16 cellular contexts compared by ENCODE assay signal in genomic region chr6:1380625-1381396, GRCh38. TPM values are rescaled to one million over a fixed set of nuclear protein-coding genes. Genes with fewer than 3 reads are reported as not detected.
DNase-seq lines count a peak whose midpoint lies in the region; FAIRE-seq and TF ChIP-seq lines count a peak whose summit lies in the region.
"Had no signal": no experiment of that assay in that cellular context is flagged by ENCODE, and none has a peak within 500 bp of the region (broad histone marks: within the 10 kb centered on the region; RNA-seq: fewer than 3 reads in every experiment).

No MANE protein-coding gene starts in this region.

- no peaks in the 10 kb centered on the region for H3K36me3 ChIP-seq in endothelial cell of umbilical vein (ENCODE audit: control insufficient read depth in 2 of 2, extremely low read depth in 1 of 2, insufficient read depth in 2 of 2, low read length in 2 of 2)
- H3K36me3 ChIP-seq: pancreas had no signal

- no peaks in the 10 kb centered on the region for H3K79me2 ChIP-seq in endothelial cell of umbilical vein (ENCODE audit: control insufficient read depth, insufficient read depth, low read length)

- H3K9me3 Mint-ChIP-seq in HFFc6 (no peaks in the 10 kb centered on the region), progenitor cell of endocrine pancreas (ENCODE audit: low read depth) (no peaks in the 10 kb centered on the region)

- H3K9me3 ChIP-seq in endothelial cell of umbilical vein (replicated peaks; ENCODE audit: control insufficient read depth, insufficient read depth, low read length) = no peaks in the 10 kb centered on the region
- H3K9me3 ChIP-seq: pancreas had no signal

- no peaks in the 10 kb centered on the region for H3K36me3 Mint-ChIP-seq in HFFc6 (ENCODE audit: low read depth)
- H3K36me3 Mint-ChIP-seq in progenitor cell of endocrine pancreas (ENCODE audit: insufficient read depth) = no peaks in the 10 kb centered on the region

- no peaks in the 10 kb centered on the region for H4K20me1 ChIP-seq in endothelial cell of umbilical vein (replicated peaks; ENCODE audit: control insufficient read depth, extremely low read depth, insufficient read depth, low read length)

- intact Hi-C loops in endothelial cell of umbilical vein (cut with micrococcal nuclease) = loop anchor here (1.0 to 5.0 kb wide), 6 partner anchors 66 to 1194 kb away; no protein-coding TSS in a partner anchor

- H3K4me2 ChIP-seq in endothelial cell of umbilical vein (ENCODE audit: insufficient read depth, low read length) = no peak overlapping the region

- POLR2A ChIA-PET in endothelial cell of umbilical vein (lab: Charles Lee) = interaction anchor here (0.6 kb wide), 1 partner anchor 788 kb away, joined by 3 read pairs; no protein-coding TSS in a partner anchor

- H2AFZ ChIP-seq in endothelial cell of umbilical vein (ENCODE audit: low read depth, low read length) = no peak overlapping the region

- FAIRE-seq in endothelial cell of umbilical vein (lab: Jason Lieb, UNC) = no peak
- FAIRE-seq: pancreas had no signal

- CTCF ChIA-PET in endothelial cell of umbilical vein (lab: Charles Lee) = interaction anchor here (0.6 to 5.3 kb wide), 20 partner anchors 9 to 1193 kb away, joined by 3 to 58 read pairs (median 4); partner anchors contain the start of gene FOXF2

- peak; percentile 62 for DNase-seq in activated CD8-positive, alpha-beta memory T cell treated with anti-CD3 and anti-CD28 coated beads for 24 hours
- DNase-seq in activated CD8-positive, alpha-beta memory T cell treated with anti-CD3 and anti-CD28 coated beads, Interleukin-2, amount 50 U/mL, for 4 hours = no peak
- DNase-seq in HFFc6 = no peak
- no peak for DNase-seq in endothelial cell of umbilical vein (ENCODE audit: low read depth, low spot score)
- DNase-seq in progenitor cell of endocrine pancreas (ENCODE audit: low spot score, unreplicated experiment) = no peak
- DNase-seq in NCI-H69 (lab: John Stamatoyannopoulos, UW) = no peak
- DNase-seq in NCI-H748 treated with DMSO at 0.1 percent for 48 hours (lab: John Stamatoyannopoulos, UW) = no peak
- DNase-seq in foreskin melanocyte = no peak
- DNase-seq: amniotic stem cell; cortex of kidney; NCI-H1417 treated with DMSO at 0.1 percent for 48 hours; stimulated activated CD4-positive, alpha-beta T cell treated with anti-CD3 and anti-CD28 coated beads, Interleukin-15, amount 100 ng/mL, for 24 hours had no signal

- H3K27me3 ChIP-seq in endothelial cell of umbilical vein (ENCODE audit: control insufficient read depth in 2 of 2, insufficient read depth in 2 of 2, low read length in 2 of 2) = peaks cover 85 to 98% of the 10 kb centered on the region in 2 experiments

- H3K4me1 Mint-ChIP-seq in HFFc6 (ENCODE audit: low read depth) (peaks cover 17% of the 10 kb centered on the region), progenitor cell of endocrine pancreas (ENCODE audit: low read depth) (no peaks in the 10 kb centered on the region)

- no peak overlapping the region for H3K9ac ChIP-seq in endothelial cell of umbilical vein (replicated peaks; ENCODE audit: extremely low read depth, insufficient read depth, low read length)

- no peak overlapping the region for H3K4me3 ChIP-seq in endothelial cell of umbilical vein (replicated peaks in 1 of 3; ENCODE audit: insufficient read depth in 1 of 3, low read depth in 1 of 3, low read length in 3 of 3)

- H3K27ac Mint-ChIP-seq in HFFc6 (no peak overlapping the region), progenitor cell of endocrine pancreas (peak overlapping the region; percentile 12)

- H3K27me3 Mint-ChIP-seq in HFFc6 (ENCODE audit: insufficient read depth) (peaks cover 54% of the 10 kb centered on the region), progenitor cell of endocrine pancreas (peaks cover 83% of the 10 kb centered on the region)

- TF ChIP-seq CTCF in HFFc6 (IDR thresholded peaks at IDR 0.05) (no peak), endothelial cell of umbilical vein (IDR thresholded peaks at IDR 0.05; ENCODE audit: extremely low read depth in 1 of 2, insufficient read depth in 1 of 2, low read depth in 1 of 2, low read length in 2 of 2) (no peak), progenitor cell of endocrine pancreas (IDR thresholded peaks at IDR 0.05; ENCODE audit: unreplicated experiment) (no peak)

- H3K9me1 ChIP-seq in endothelial cell of umbilical vein (replicated peaks; ENCODE audit: control insufficient read depth, extremely low read depth, insufficient read depth, low read length) = no peaks in the 10 kb centered on the region

- dilution Hi-C loops in endothelial cell of umbilical vein (cut with MboI; ENCODE audit: extremely low pct_ligation_motif_present, low sequenced_read_pairs) = no loop called here

- H3K4me1 ChIP-seq in endothelial cell of umbilical vein (ENCODE audit: control insufficient read depth, extremely low read depth, insufficient read depth, low read length) = no peaks in the 10 kb centered on the region

- H3K27ac ChIP-seq in endothelial cell of umbilical vein (ENCODE audit: insufficient read depth, low read depth, low read length) = no peak overlapping the region
- H3K27ac ChIP-seq: pancreas had no signal

- TF ChIP-seq POLR2A in endothelial cell of umbilical vein (IDR thresholded peaks at IDR 0.05; ENCODE audit: low read depth, low read length) = no peak

- BruUV-seq in endothelial cell of umbilical vein (replicated peaks; lab: Mats Ljungman, UMichigan) = no TSS peak

- peak overlapping the region; percentile 64 for H3K4me3 Mint-ChIP-seq in HFFc6
- no peak overlapping the region for H3K4me3 Mint-ChIP-seq in progenitor cell of endocrine pancreas (ENCODE audit: low read depth)

TF ChIP-seq in endothelial cell of umbilical vein, 7 proteins besides CTCF, POLR2A, EP300 and RAD21:
- TF ChIP-seq POLR2AphosphoS5 (IDR thresholded peaks at IDR 0.05; ENCODE audit: insufficient read depth, low read depth, low read length) (no peak), EZH2 (IDR thresholded peaks at IDR 0.05; ENCODE audit: borderline replicate concordance, low read depth, low read length, severe bottlenecking) (peak; percentile 27)

RNA-seq across cellular contexts. Expression of gene FOXF2, which starts 8.6 kb away (rescaled TPM):
- 10 to 100 TPM; 15.4 to 31.8 (median 29.5) TPM for total RNA-seq in HFFc6 (2021; fragmentation: NEBNext Ultra II Directional; extraction: Animal tissue kit (Norgen Biotek cat#: 25700))
- not detected in 2 replicates for total RNA-seq in endothelial cell of umbilical vein
- polyA plus RNA-seq in endothelial cell of umbilical vein = not detected in 2 replicates
- not detected in 2 replicates for polyA plus RNA-seq in endothelial cell of umbilical vein (2011; cell fraction: cytosol; rRNA removed)
- not detected in 2 replicates for polyA plus RNA-seq in endothelial cell of umbilical vein (2011; cell fraction: nucleus; rRNA removed)
- polyA plus RNA-seq in endothelial cell of umbilical vein (2012) = not detected in 2 replicates
- not detected in 2 replicates for polyA minus RNA-seq in endothelial cell of umbilical vein
- 25.9 TPM for polyA minus RNA-seq in endothelial cell of umbilical vein (2011; cell fraction: cytosol; rRNA and poly(A)+ RNA removed)
- polyA minus RNA-seq in endothelial cell of umbilical vein (2011; cell fraction: nucleus; rRNA and poly(A)+ RNA removed) = 0.19 TPM in 1 of 2 replicates, not detected in the other
- not detected in 2 replicates for total RNA-seq in progenitor cell of endocrine pancreas
- total RNA-seq: activated CD8-positive, alpha-beta memory T cell treated with anti-CD3 and anti-CD28 coated beads for 36 hours; lung microvascular endothelial cell; T-helper 2 cell treated with Interferon-gamma antibody and Interleukin-4, amounts not matched to agents 100 ng/mL and 5 ng/mL, for 36 hours had no signal

Comparison
In these comparisons a context has a peak if more than half of its experiments do, and no peak if none do; other contexts are left out.
1. RNA of gene FOXF2, which starts 8.6 kb away (total RNA-seq): 15.4 to 31.8 TPM in HFFc6; not detected in endothelial cell of umbilical vein and not detected in progenitor cell of endocrine pancreas; every median in the first group is over 10 times any median in the second.